Comparison of ENCODE assay signal across 19 cellular contexts in the genomic region with DNA sequence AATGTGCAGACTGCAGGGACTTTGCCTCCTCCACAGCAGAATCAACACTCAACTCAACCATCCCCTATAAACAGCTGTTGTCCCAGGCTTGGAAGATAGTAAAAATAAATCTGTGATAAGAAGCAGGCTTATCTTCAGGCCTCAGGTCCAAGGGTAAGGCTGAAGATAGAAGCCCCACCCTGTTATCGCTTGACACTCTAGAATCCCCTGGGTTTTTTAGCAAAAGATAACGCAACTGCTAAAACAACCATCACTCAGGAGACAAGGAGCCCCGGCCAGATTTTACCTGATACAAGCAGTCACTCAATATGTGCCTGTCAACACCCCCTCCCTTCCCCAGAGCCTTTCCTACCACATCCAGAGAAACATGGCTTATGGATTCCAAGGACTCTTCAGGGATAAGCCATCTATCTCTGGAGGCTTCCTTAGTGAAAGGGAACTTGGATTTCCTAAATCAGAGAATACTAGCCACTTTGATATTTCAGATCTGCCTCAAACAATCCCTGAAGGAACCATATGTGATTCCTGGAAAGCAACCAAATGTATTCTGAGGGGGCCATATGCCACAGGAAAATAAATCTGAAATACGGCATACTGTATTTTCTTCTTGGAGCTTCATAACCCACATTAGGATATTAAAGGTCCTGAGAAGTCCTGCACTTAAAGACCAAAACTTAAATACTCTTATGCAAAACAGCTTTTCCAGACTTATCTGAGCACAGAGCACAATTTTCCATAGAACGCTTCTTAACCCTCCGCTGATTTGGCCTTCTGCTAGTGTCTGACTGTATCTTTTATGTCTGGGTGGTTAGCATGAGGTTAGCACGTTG.
"Had no signal": no experiment of that assay in that cellular context is flagged by ENCODE, and none has a peak within 500 bp of the region (broad histone marks: within the 10 kb centered on the region; RNA-seq: fewer than 3 reads in every experiment).

No MANE protein-coding gene starts in this region.

- DNase-seq: activated CD4-positive, alpha-beta T cell treated with anti-CD3 and anti-CD28 coated beads for 1 hour; activated CD4-positive, alpha-beta T cell treated with anti-CD3 and anti-CD28 coated beads, Interleukin-2, amount 50 U/mL, for 1 hour; activated CD8-positive, alpha-beta T cell treated with anti-CD3 and anti-CD28 coated beads, Interleukin-2, amount 10 ng/mL, durations not matched to agents 7 days and 5 days; activated gamma-delta T cell treated with Interleukin-2 at 50 U/mL for 16 hours; adrenal gland; brain microvascular endothelial cell; effector memory CD4-positive, alpha-beta T cell; glutamatergic neuron; hypothalamus; left ventricle myocardium inferior; midbrain; natural killer cell; stimulated activated CD4-positive, alpha-beta T cell treated with anti-CD3 and anti-CD28 coated beads, Interleukin-4, amount 100 ng/mL, for 24 hours; stimulated activated naive CD4-positive, alpha-beta T cell treated with Interleukin-2 at 50 U/mL for 16 hours; upper lobe of left lung; WERI-Rb-1 had no signal

- H3K36me3 ChIP-seq: adrenal gland, ascending aorta, brain microvascular endothelial cell, esophagus muscularis mucosa, left ventricle myocardium inferior, thoracic aorta, upper lobe of left lung, WERI-Rb-1 had no signal

- H3K4me1 ChIP-seq: adrenal gland, ascending aorta, esophagus muscularis mucosa, left ventricle myocardium inferior, upper lobe of left lung had no signal

- H3K27me3 ChIP-seq: adrenal gland, ascending aorta, esophagus muscularis mucosa, upper lobe of left lung had no signal

- H3K27ac ChIP-seq: adrenal gland, ascending aorta, brain microvascular endothelial cell, esophagus muscularis mucosa, left ventricle myocardium inferior, thoracic aorta, upper lobe of left lung, WERI-Rb-1 had no signal

- H3K9me3 ChIP-seq: adrenal gland, ascending aorta, esophagus muscularis mucosa, left ventricle myocardium inferior, thoracic aorta, upper lobe of left lung had no signal

- ATAC-seq: activated CD8-positive, alpha-beta T cell treated with anti-CD3 and anti-CD28 coated beads, Interleukin-2, amount 10 ng/mL, durations not matched to agents 7 days and 5 days; natural killer cell had no signal

- H3K4me3 ChIP-seq: adrenal gland, ascending aorta, esophagus muscularis mucosa, left ventricle myocardium inferior, thoracic aorta, upper lobe of left lung had no signal
